Comparison of ENCODE assay signal across 16 cellular contexts in the genomic region with DNA sequence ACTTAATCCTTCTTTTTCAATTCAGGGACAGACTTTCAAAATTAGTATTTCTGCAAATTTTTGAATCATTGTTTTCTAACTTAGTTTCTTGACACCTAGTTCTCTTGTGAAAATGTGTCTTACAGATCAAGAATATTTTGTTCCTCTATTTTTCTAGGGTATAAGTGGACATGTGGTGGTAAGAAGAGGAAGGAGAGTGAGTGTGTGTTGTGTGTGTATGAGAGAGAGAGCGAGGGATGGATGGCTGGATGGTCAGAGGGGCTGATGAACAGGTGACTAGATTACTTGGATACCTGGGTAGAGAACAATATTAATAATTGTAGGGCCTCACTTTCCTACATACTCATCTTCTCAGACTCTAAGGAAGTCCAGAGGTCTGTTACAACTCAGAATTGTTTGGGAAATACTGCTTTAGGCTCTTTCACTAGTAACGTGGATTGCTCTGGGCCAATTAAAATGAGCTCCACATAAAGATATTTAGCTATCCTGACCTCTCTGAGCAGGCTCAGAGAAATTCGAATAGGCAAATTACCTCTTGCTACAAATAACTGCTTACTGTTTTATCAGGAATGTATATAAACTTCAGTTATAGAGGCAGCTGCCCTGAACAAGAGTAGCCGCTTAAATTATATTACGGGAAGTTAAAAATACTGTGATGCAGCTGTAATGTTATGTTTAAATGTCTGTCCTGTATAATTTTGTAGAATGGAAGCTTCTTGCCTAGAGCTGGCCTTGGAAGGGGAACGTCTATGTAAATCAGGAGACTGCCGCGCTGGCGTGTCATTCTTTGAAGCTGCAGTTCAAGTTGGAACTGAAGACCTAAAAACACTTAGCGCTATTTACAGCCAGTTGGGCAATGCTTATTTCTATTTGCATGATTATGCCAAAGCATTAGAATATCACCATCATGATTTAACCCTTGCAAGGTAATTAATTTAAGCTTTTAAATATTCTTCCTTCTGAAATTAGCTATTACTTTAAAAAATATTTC. TPM values are rescaled to one million over a fixed set of nuclear protein-coding genes. Genes with fewer than 3 reads are reported as not detected.
DNase-seq lines count a peak whose midpoint lies in the region; ATAC-seq and TF ChIP-seq lines count a peak whose summit lies in the region.
"Had no signal": no experiment of that assay in that cellular context is flagged by ENCODE, and none has a peak within 500 bp of the region (broad histone marks: within the 10 kb centered on the region; RNA-seq: fewer than 3 reads in every experiment).

No MANE protein-coding gene starts in this region.

- no peak overlapping the region for H3K23ac ChIP-seq in mesenchymal stem cell (ENCODE audit: low read length in 2 of 2)

- no peaks in the 10 kb centered on the region for H3K9me3 ChIP-seq in right cardiac atrium (ENCODE audit: control insufficient read depth, low read length)
- H3K9me3 ChIP-seq in mesenchymal stem cell (ENCODE audit: control insufficient read depth, low read length) = no peaks in the 10 kb centered on the region
- no peaks in the 10 kb centered on the region for H3K9me3 ChIP-seq in body of pancreas
- H3K9me3 ChIP-seq: BLaER1 treated with 17β-estradiol and CSF1 and Interleukin-3, amounts not matched to agents 10 nM and 100 nM had no signal

- peak; percentile 51 to 56 for ATAC-seq in right cardiac atrium
- no peak for ATAC-seq in Right ventricle myocardium inferior
- no peak for ATAC-seq in body of pancreas

- H2AFZ ChIP-seq in mesenchymal stem cell (ENCODE audit: low read depth, low read length) = no peak overlapping the region

- no peak overlapping the region for H3K27ac ChIP-seq in right cardiac atrium (ENCODE audit: low read length)
- no peak overlapping the region for H3K27ac ChIP-seq in mesenchymal stem cell (ENCODE audit: low read length, poor library complexity, severe bottlenecking)
- no peak overlapping the region for H3K27ac ChIP-seq in body of pancreas
- H3K27ac ChIP-seq: BLaER1 treated with 17β-estradiol and CSF1 and Interleukin-3, amounts not matched to agents 10 nM and 100 nM had no signal

- intact Hi-C loops in right cardiac atrium (cut with DNase I) (loop anchor here in 3 of 4 donors (2.0 to 5.0 kb wide), 2 partner anchors 68 to 69 kb away; no protein-coding TSS in a partner anchor), Right ventricle myocardium inferior (cut with DNase I) (no loop called here), body of pancreas (cut with DNase I) (loop anchor here (5.0 to 10.0 kb wide), 2 partner anchors 69 to 382 kb away; no protein-coding TSS in a partner anchor)

- DNase-seq in right cardiac atrium (peak in 2 of 3 donors; percentile 18 to 58), Right ventricle myocardium inferior (ENCODE audit: missing footprints) (no peak), chondrocyte (ENCODE audit: low spot score) (no peak), mesenchymal stem cell (peak; percentile 29), NCI-H748 treated with DMSO at 0.1 percent for 48 hours (lab: John Stamatoyannopoulos, UW) (no peak), body of pancreas (no peak), glomerular visceral epithelial cell (ENCODE audit: extremely low spot score) (no peak)
- no peak for DNase-seq in stimulated activated CD4-positive, alpha-beta T cell treated with anti-CD3 and anti-CD28 coated beads, Interleukin-4, amount 100 ng/mL, for 24 hours
- DNase-seq: activated B cell treated with CpG ODN at 0.5 μM for 24 hours; activated effector memory CD4-positive, alpha-beta T cell treated with Interleukin-2 at 50 U/mL for 16 hours; effector CD4-positive, alpha-beta T cell; immature natural killer cell; NCI-H1092 treated with DMSO at 0.1 percent for 48 hours; occipital lobe had no signal

- no peak overlapping the region for H2BK15ac ChIP-seq in mesenchymal stem cell (ENCODE audit: low read depth, poor library complexity, severe bottlenecking)

- no peaks in the 10 kb centered on the region for H3K27me3 Mint-ChIP-seq in chondrocyte (ENCODE audit: low read depth)
- H3K27me3 Mint-ChIP-seq: activated B cell treated with CpG ODN at 0.5 μM for 24 hours, type B pancreatic cell had no signal

- H3K9me3 Mint-ChIP-seq in chondrocyte (ENCODE audit: low read depth) = no peaks in the 10 kb centered on the region
- H3K9me3 Mint-ChIP-seq: activated B cell treated with CpG ODN at 0.5 μM for 24 hours, immature natural killer cell, type B pancreatic cell had no signal

- H3K4me1 Mint-ChIP-seq in chondrocyte (ENCODE audit: low read depth) = peaks cover 29% of the 10 kb centered on the region
- H3K4me1 Mint-ChIP-seq: activated B cell treated with CpG ODN at 0.5 μM for 24 hours, immature natural killer cell had no signal

- TF ChIP-seq POLR2A in body of pancreas (IDR thresholded peaks at IDR 0.05) = no peak

- TF ChIP-seq CTCF in chondrocyte (IDR thresholded peaks at IDR 0.05) (no peak), body of pancreas (IDR thresholded peaks at IDR 0.05) (no peak)

- H4K91ac ChIP-seq in mesenchymal stem cell (ENCODE audit: low read length) = no peak overlapping the region

- peaks cover 11% of the 10 kb centered on the region for H3K79me1 ChIP-seq in mesenchymal stem cell (replicated peaks; ENCODE audit: low read length, poor library complexity, severe bottlenecking)

- H3K27me3 ChIP-seq in right cardiac atrium (ENCODE audit: control insufficient read depth, insufficient read depth) = no peaks in the 10 kb centered on the region
- H3K27me3 ChIP-seq in mesenchymal stem cell (ENCODE audit: control insufficient read depth in 1 of 2, insufficient read depth in 1 of 2, low read length in 2 of 2) = no peaks in the 10 kb centered on the region
- H3K27me3 ChIP-seq in body of pancreas = no peaks in the 10 kb centered on the region
- H3K27me3 ChIP-seq: BLaER1 treated with 17β-estradiol and CSF1 and Interleukin-3, amounts not matched to agents 10 nM and 100 nM had no signal

- H3K36me3 ChIP-seq in mesenchymal stem cell (ENCODE audit: control insufficient read depth in 1 of 2, insufficient read depth in 2 of 2, low read depth in 1 of 2, low read length in 2 of 2) (peaks cover 3 to 24% of the 10 kb centered on the region in 2 experiments), body of pancreas (replicated peaks in 1 of 2; ENCODE audit: insufficient read depth in 1 of 2, low read depth in 2 of 2) (no peaks in the 10 kb centered on the region)
- H3K36me3 ChIP-seq: BLaER1 treated with 17β-estradiol and CSF1 and Interleukin-3, amounts not matched to agents 10 nM and 100 nM had no signal

- H2AK5ac ChIP-seq in mesenchymal stem cell (ENCODE audit: low read length, severe bottlenecking) = no peak overlapping the region

- H3K18ac ChIP-seq in mesenchymal stem cell (ENCODE audit: low read depth in 1 of 2, low read length in 2 of 2) = no peak overlapping the region

- H2BK120ac ChIP-seq in mesenchymal stem cell (ENCODE audit: low read depth, low read length) = no peak overlapping the region

- peak overlapping the region; percentile 67 for H3K9ac ChIP-seq in mesenchymal stem cell (ENCODE audit: low read length)
- H3K9ac ChIP-seq: BLaER1 treated with 17β-estradiol and CSF1 and Interleukin-3, amounts not matched to agents 10 nM and 100 nM had no signal

- peaks cover 3% of the 10 kb centered on the region for H3K36me3 Mint-ChIP-seq in chondrocyte (ENCODE audit: low read depth)
- H3K36me3 Mint-ChIP-seq: immature natural killer cell had no signal

- H3K4me3 ChIP-seq in right cardiac atrium (ENCODE audit: low read length) (no peak overlapping the region), mesenchymal stem cell (ENCODE audit: insufficient read depth in 1 of 2, low read depth in 1 of 2, low read length in 2 of 2) (no peak overlapping the region), body of pancreas (no peak overlapping the region)
- H3K4me3 ChIP-seq: BLaER1 treated with 17β-estradiol and CSF1 and Interleukin-3, amounts not matched to agents 10 nM and 100 nM had no signal

- H4K8ac ChIP-seq in mesenchymal stem cell (ENCODE audit: low read length) = no peak overlapping the region

- WGBS in right cardiac atrium = 60% methylated on average over 10 of the region's 10 CpGs
- whole genome bisulfite sequencing in mesenchymal stem cell = 68% methylated on average over 9 of the region's 10 CpGs
- 64 to 68% methylated on average over 10 of the region's 10 CpGs for WGBS in body of pancreas, 2 donors

- no peak overlapping the region for H2BK5ac ChIP-seq in mesenchymal stem cell (ENCODE audit: low read depth, low read length, poor library complexity, severe bottlenecking)

- no peak overlapping the region for H2BK12ac ChIP-seq in mesenchymal stem cell (ENCODE audit: low read length in 2 of 2)

- H3K14ac ChIP-seq in mesenchymal stem cell (ENCODE audit: low read length in 2 of 2) = no peak overlapping the region

- peak overlapping the region; percentile 29 for H3K27ac Mint-ChIP-seq in chondrocyte (ENCODE audit: unreplicated experiment)
- H3K27ac Mint-ChIP-seq: activated B cell treated with CpG ODN at 0.5 μM for 24 hours, immature natural killer cell, type B pancreatic cell had no signal

- no peak overlapping the region for H3K4ac ChIP-seq in mesenchymal stem cell (ENCODE audit: low read depth in 1 of 2, low read length in 2 of 2)

- no peaks in the 10 kb centered on the region for H3K4me1 ChIP-seq in right cardiac atrium (ENCODE audit: control insufficient read depth, insufficient read depth, low read length)
- H3K4me1 ChIP-seq in mesenchymal stem cell (ENCODE audit: control insufficient read depth, insufficient read depth, low read depth, low read length) = peaks cover under 1% of the 10 kb centered on the region
- no peaks in the 10 kb centered on the region for H3K4me1 ChIP-seq in body of pancreas

- H3K4me2 ChIP-seq in mesenchymal stem cell (ENCODE audit: low read length, poor library complexity, severe bottlenecking) = no peak overlapping the region
- H3K4me2 ChIP-seq: BLaER1 treated with 17β-estradiol and CSF1 and Interleukin-3, amounts not matched to agents 10 nM and 100 nM had no signal

- H3K4me3 Mint-ChIP-seq in chondrocyte (ENCODE audit: unreplicated experiment) = no peak overlapping the region
- H3K4me3 Mint-ChIP-seq: activated B cell treated with CpG ODN at 0.5 μM for 24 hours, immature natural killer cell, type B pancreatic cell had no signal

RNA-seq across cellular contexts. Expression of gene GPSM2, which starts 19.7 kb away (rescaled TPM):
- total RNA-seq in right cardiac atrium (10 to 100 TPM in 3 of 4 donors, 1 to 10 TPM in 1; 6.3 to 14.5 (median 10.9) TPM), Right ventricle myocardium inferior (5.1 TPM), chondrocyte (19.1 to 32.7 TPM (median 20.3 TPM) in 3 replicates), body of pancreas (1 to 10 TPM; 1.6 to 2.3 TPM)
- polyA plus RNA-seq in right cardiac atrium = 4.5 TPM
- polyA plus RNA-seq in mesenchymal stem cell (2013, experiment 1 of 2) = 10.5 TPM
- 10.6 TPM for polyA plus RNA-seq in mesenchymal stem cell (2013, experiment 2 of 2)

RNA-seq across cellular contexts. Expression of gene AKNAD1, which starts 39.6 kb away (rescaled TPM):
- total RNA-seq in right cardiac atrium = not detected
- not detected for polyA plus RNA-seq in right cardiac atrium
- not detected for total RNA-seq in Right ventricle myocardium inferior
- total RNA-seq in chondrocyte = 0.45 TPM in 1 of 3 replicates, not detected in the others
- 0.86 TPM for polyA plus RNA-seq in mesenchymal stem cell (2013, experiment 1 of 2)
- polyA plus RNA-seq in mesenchymal stem cell (2013, experiment 2 of 2) = 0.81 TPM
- total RNA-seq in body of pancreas = not detected
- total RNA-seq: activated B cell treated with CpG ODN at 0.5 μM for 24 hours had no signal
- polyA plus RNA-seq: immature natural killer cell had no signal

Comparison
In these comparisons a context has a peak if more than half of its experiments do, and no peak if none do; other contexts are left out.
1. ATAC-seq: peak in right cardiac atrium (2 of 2); none in Right ventricle myocardium inferior (single experiment) and body of pancreas (single experiment).
2. DNase-seq: peak in right cardiac atrium (2 of 3) and mesenchymal stem cell (single experiment); none in Right ventricle myocardium inferior (single experiment), chondrocyte (single experiment), NCI-H748 treated with DMSO at 0.1 percent for 48 hours (single experiment), body of pancreas (0 of 4), stimulated activated CD4-positive, alpha-beta T cell treated with anti-CD3 and anti-CD28 coated beads, Interleukin-4, amount 100 ng/mL, for 24 hours (single experiment) and glomerular visceral epithelial cell (single experiment).